1 cellular context compared by ENCODE assay signal in the genomic region with DNA sequence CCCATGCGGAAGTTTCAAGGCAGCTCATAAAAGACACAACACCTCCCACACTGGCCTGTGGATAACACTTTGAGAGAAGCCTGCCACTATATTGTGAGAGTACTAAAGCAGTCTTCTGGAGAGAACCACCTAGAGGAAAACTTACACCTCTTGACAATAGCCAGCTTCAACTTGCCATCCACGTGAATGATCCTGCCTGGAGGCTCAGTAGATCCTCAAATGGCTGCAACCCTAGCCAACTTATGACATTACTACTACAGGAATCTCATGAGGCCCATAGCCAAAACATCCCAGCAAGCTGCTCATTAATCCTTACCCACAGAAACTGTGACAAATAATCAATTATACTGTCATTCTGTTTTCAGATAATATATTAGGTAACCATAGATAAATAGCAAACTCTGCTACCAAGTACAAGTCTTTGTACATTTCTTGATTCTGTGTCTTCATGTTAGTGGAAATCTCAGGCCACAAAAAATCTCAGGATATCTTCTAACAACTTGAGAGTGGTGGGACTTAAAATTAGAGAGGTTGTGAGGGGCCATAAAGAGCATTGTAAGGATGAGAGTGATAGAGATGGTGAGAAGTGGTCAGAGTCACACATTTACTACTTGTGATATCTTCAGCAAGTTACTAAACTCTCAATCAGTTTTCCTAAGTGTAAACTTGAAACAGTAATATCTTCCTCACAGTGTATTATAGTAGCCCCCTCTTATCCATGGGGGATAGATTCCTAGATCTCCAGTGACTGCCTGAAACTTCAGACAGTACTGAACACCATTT.
TF ChIP-seq lines count a peak whose summit lies in the region.

No MANE protein-coding gene starts in this region.

TF ChIP-seq in HepG2, 621 proteins besides CTCF, POLR2A, EP300 and RAD21 (continued from another document):
- TF ChIP-seq, protein P1, sequence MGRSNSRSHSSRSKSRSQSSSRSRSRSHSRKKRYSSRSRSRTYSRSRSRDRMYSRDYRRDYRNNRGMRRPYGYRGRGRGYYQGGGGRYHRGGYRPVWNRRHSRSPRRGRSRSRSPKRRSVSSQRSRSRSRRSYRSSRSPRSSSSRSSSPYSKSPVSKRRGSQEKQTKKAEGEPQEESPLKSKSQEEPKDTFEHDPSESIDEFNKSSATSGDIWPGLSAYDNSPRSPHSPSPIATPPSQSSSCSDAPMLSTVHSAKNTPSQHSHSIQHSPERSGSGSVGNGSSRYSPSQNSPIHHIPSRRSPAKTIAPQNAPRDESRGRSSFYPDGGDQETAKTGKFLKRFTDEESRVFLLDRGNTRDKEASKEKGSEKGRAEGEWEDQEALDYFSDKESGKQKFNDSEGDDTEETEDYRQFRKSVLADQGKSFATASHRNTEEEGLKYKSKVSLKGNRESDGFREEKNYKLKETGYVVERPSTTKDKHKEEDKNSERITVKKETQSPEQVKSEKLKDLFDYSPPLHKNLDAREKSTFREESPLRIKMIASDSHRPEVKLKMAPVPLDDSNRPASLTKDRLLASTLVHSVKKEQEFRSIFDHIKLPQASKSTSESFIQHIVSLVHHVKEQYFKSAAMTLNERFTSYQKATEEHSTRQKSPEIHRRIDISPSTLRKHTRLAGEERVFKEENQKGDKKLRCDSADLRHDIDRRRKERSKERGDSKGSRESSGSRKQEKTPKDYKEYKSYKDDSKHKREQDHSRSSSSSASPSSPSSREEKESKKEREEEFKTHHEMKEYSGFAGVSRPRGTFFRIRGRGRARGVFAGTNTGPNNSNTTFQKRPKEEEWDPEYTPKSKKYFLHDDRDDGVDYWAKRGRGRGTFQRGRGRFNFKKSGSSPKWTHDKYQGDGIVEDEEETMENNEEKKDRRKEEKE (IDR thresholded peaks at IDR 0.05): no peak
- no peak for TF ChIP-seq ZFAT (CRISPR knock-in tag; conservative IDR thresholded peaks at IDR 0.05)
- TF ChIP-seq, protein P2, sequence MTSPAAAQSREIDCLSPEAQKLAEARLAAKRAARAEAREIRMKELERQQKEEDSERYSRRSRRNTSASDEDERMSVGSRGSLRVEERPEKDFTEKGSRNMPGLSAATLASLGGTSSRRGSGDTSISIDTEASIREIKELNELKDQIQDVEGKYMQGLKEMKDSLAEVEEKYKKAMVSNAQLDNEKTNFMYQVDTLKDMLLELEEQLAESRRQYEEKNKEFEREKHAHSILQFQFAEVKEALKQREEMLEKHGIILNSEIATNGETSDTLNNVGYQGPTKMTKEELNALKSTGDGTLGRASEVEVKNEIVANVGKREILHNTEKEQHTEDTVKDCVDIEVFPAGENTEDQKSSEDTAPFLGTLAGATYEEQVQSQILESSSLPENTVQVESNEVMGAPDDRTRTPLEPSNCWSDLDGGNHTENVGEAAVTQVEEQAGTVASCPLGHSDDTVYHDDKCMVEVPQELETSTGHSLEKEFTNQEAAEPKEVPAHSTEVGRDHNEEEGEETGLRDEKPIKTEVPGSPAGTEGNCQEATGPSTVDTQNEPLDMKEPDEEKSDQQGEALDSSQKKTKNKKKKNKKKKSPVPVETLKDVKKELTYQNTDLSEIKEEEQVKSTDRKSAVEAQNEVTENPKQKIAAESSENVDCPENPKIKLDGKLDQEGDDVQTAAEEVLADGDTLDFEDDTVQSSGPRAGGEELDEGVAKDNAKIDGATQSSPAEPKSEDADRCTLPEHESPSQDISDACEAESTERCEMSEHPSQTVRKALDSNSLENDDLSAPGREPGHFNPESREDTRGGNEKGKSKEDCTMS (CRISPR knock-in tag; conservative IDR thresholded peaks at IDR 0.05): no peak
- TF ChIP-seq ZNF83 (CRISPR knock-in tag; IDR thresholded peaks at IDR 0.05; ENCODE audit: borderline replicate concordance): no peak
- no peak for TF ChIP-seq ZBTB8A (CRISPR knock-in tag; IDR thresholded peaks at IDR 0.05; ENCODE audit: borderline replicate concordance, low read depth)
- TF ChIP-seq KMT2A (CRISPR knock-in tag; IDR thresholded peaks at IDR 0.05): no peak
- no peak for TF ChIP-seq NR1H2 (CRISPR knock-in tag; IDR thresholded peaks at IDR 0.05; ENCODE audit: borderline replicate concordance, low read depth)
- no peak for TF ChIP-seq ZNF441 (CRISPR knock-in tag; IDR thresholded peaks at IDR 0.05; ENCODE audit: borderline replicate concordance)
- TF ChIP-seq ZNF234 (CRISPR knock-in tag; conservative IDR thresholded peaks at IDR 0.05): no peak
- no peak for TF ChIP-seq ZNF652 (CRISPR knock-in tag; IDR thresholded peaks at IDR 0.05; ENCODE audit: borderline replicate concordance, low read depth)
